ENCODE assay signal across 25 cellular contexts in the genomic region with DNA sequence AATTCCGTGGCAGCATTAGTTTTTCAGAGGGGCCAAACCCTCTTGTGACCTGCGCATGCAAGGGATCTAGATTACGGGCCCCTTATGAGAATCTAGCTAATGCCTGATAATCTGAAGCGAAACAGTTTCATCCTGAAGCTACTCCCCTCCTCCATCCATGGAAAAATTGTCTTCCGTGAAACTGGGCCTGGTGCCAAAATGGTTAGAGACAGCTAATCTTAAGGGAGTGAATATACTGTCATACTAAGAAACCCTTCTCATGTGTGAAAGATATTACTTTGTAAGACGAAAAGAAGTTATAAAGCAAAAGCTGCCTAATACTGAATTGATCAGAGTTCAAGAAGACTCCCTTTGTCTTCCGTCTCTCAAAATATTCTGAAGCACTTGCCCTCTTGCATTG.
DNase-seq lines count a peak whose midpoint lies in the region; ATAC-seq and TF ChIP-seq lines count a peak whose summit lies in the region.
"Had no signal": no experiment of that assay in that cellular context is flagged by ENCODE, and none has a peak within 500 bp of the region (broad histone marks: within the 10 kb centered on the region; RNA-seq: fewer than 3 reads in every experiment).

No MANE protein-coding gene starts in this region.

- no peak for ATAC-seq in GM18909 (IDR thresholded peaks at IDR 0.05; ENCODE audit: poor library complexity, unreplicated experiment)
- ATAC-seq: activated T-helper 17 cell treated with anti-CD3 and anti-CD28 coated beads, Interleukin-2, amount 50 U/mL, for 72 hours had no signal

- no peak for TF ChIP-seq CTCF in choroid plexus epithelial cell (conservative IDR thresholded peaks at IDR 0.05; ENCODE audit: low read depth, low read length)

- no peak overlapping the region for H3K4me3 ChIP-seq in choroid plexus epithelial cell (ENCODE audit: low read depth, low read length)
- H3K4me3 ChIP-seq: lung, ovary, PC-9, tibial nerve had no signal

- DNase-seq in NCI-H82 (lab: John Stamatoyannopoulos, UW) (peak; percentile 32), NCI-H82 treated with DMSO at 0.1 percent for 48 hours (lab: John Stamatoyannopoulos, UW; ENCODE audit: unreplicated experiment) (no peak), M059J (ENCODE audit: low read depth) (peak; percentile 57), choroid plexus epithelial cell (ENCODE audit: low read depth) (peak; percentile 24), kidney tubule cell (ENCODE audit: low spot score) (peak; percentile 39), RKO (ENCODE audit: low spot score) (no peak), AG20443 (ENCODE audit: low spot score) (no peak)
- DNase-seq: activated CD4-positive, alpha-beta memory T cell treated with anti-CD3 and anti-CD28 coated beads, Interleukin-2, amount 10 ng/mL, durations not matched to agents 7 days and 5 days; activated CD4-positive, CD25-positive, alpha-beta regulatory T cell treated with anti-CD3 and anti-CD28 coated beads, Interleukin-2, amount 50 U/mL, for 72 hours; activated CD8-positive, alpha-beta memory T cell treated with anti-CD3 and anti-CD28 coated beads, Interleukin-2, amount 50 U/mL, for 48 hours; activated naive CD4-positive, alpha-beta T cell treated with anti-CD3 and anti-CD28 coated beads, Interleukin-2, amount 50 U/mL, for 16 hours; amygdala; caudate nucleus; DMS79 treated with DMSO at 0.1 percent for 48 hours; KG1; NCI-H1417 treated with DMSO at 0.1 percent for 48 hours; NK-92 treated with Interleukin-12 subunit alpha and Interleukin-12 subunit beta, amount 100 ng/mL, for 24 hours; ovary; stimulated activated CD4-positive, alpha-beta T cell treated with anti-CD3 and anti-CD28 coated beads, Interleukin-2, amount 100 ng/mL, for 48 hours; T-helper 1 cell had no signal

Comparison
In these comparisons a context has a peak if more than half of its experiments do, and no peak if none do; other contexts are left out.
1. DNase-seq: peak in NCI-H82 (single experiment), M059J (single experiment), choroid plexus epithelial cell (single experiment) and kidney tubule cell (single experiment); none in NCI-H82 treated with DMSO at 0.1 percent for 48 hours (single experiment), RKO (single experiment) and AG20443 (single experiment).